Comparison of ENCODE assay signal across 24 cellular contexts in genomic region chr10:124376411-124376810, GRCh38.
"Had no signal": no experiment of that assay in that cellular context is flagged by ENCODE, and none has a peak within 500 bp of the region (broad histone marks: within the 10 kb centered on the region; RNA-seq: fewer than 3 reads in every experiment).

No MANE protein-coding gene starts in this region.

- H3K4me2 ChIP-seq: hepatocyte had no signal

- H3K27me3 ChIP-seq: hepatocyte, ovary, tibial artery, uterus had no signal

- H3K79me2 ChIP-seq: hepatocyte had no signal

- H3K4me3 ChIP-seq: hepatocyte, left lung, lower lobe of right lung, ovary, prostate gland, spleen, suprapubic skin, thoracic aorta, tibial artery, uterus had no signal

- H2AFZ ChIP-seq: hepatocyte had no signal

- H3K9me3 ChIP-seq: left lung, lower lobe of right lung, ovary, prostate gland, suprapubic skin, thoracic aorta, tibial artery, uterus had no signal

- DNase-seq: kidney glomerular epithelial cell; lower lobe of right lung; mammary epithelial cell; mesenchymal stem cell; naive thymus-derived CD8-positive, alpha-beta T cell; nucleus accumbens; ovary; retina; right cardiac atrium; small intestine; spleen; stimulated activated CD4-positive, alpha-beta T cell treated with anti-CD3 and anti-CD28 coated beads, Interleukin-4, amount 100 ng/mL, for 24 hours; stimulated activated naive CD4-positive, alpha-beta T cell; trophoblast cell; uterus had no signal

- H3K4me1 ChIP-seq: left lung, lower lobe of right lung, prostate gland, spleen, uterus had no signal

- H3K36me3 ChIP-seq: left lung, lower lobe of right lung, ovary, prostate gland, spleen, suprapubic skin, thoracic aorta, tibial artery, uterus had no signal

- ATAC-seq: left colon; left lung; lower lobe of right lung; naive thymus-derived CD8-positive, alpha-beta T cell; right cardiac atrium; sciatic nerve; stimulated activated effector memory CD8-positive, alpha-beta T cell treated with anti-CD3 and anti-CD28 coated beads, Interleukin-12 subunit alpha, Interleukin-12 subunit beta, amount 100 ng/mL, for 72 hours had no signal

- H3K27ac ChIP-seq: hepatocyte, left lung, lower lobe of right lung, ovary, prostate gland, spleen, suprapubic skin, thoracic aorta, tibial artery, uterus had no signal
